In the genomic region with DNA sequence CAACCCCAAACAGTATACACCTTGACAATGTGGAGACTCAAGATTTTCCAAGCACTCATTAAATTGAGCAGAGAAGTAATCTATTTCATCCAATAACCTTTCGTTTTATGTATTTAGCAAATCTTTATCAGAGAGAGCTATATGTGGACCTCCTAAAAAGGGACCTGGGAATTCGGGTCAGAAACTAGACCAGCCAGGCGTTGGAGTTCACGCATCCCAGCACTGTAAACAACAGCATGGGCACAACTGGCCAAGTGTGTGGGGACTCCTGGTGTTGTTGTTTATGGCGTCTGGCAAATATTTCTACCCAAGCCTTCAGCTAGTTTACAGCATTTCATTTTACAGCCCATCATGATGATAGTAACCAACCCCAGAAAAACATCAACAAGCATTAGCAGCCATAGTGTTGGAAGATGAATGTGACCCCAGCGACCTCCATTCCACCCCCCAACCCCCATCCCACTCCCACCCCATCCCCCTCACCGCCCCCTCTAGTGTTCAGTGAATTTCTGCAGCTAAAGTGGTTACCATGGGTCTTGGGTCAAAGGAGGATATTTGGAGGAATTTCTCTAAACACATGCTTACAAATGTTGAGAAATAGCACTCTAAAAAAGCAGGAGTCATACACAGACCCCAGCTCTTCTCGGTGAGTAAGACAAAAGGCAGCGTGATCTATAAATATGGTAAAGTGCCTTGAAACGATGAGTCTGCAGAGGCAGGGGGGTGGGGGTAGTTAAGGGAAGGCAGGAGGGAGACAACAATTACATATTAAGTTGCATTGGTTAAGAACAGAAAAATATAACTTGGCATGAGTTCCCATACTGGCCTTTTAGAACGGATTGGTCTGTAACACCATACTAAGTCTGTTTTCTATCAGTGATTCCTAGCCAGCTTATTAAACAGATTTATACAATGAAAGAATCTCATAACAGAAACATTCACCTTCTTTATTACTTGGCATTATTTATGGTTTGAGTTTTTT, we compare ENCODE assay signal across 12 cellular contexts.
DNase-seq lines count a peak whose midpoint lies in the region; ATAC-seq and TF ChIP-seq lines count a peak whose summit lies in the region.
"Had no signal": no experiment of that assay in that cellular context is flagged by ENCODE, and none has a peak within 500 bp of the region (broad histone marks: within the 10 kb centered on the region; RNA-seq: fewer than 3 reads in every experiment).

No MANE protein-coding gene starts in this region.

- no peak for TF ChIP-seq EP300 in suprapubic skin (IDR thresholded peaks at IDR 0.05)

- H3K36me3 ChIP-seq in body of pancreas (replicated peaks in 1 of 2; ENCODE audit: insufficient read depth in 1 of 2, low read depth in 2 of 2) (no peaks in the 10 kb centered on the region), subcutaneous abdominal adipose tissue (ENCODE audit: control insufficient read depth in 5 of 5, insufficient read depth in 5 of 5, low read length in 5 of 5) (no peaks in the 10 kb centered on the region), suprapubic skin (no peaks in the 10 kb centered on the region)

- intact Hi-C loops in body of pancreas (cut with DNase I): no loop called here
- intact Hi-C loops in cardiac septum (cut with DNase I): no loop called here

- H3K27me3 ChIP-seq in body of pancreas (no peaks in the 10 kb centered on the region), subcutaneous abdominal adipose tissue (ENCODE audit: control insufficient read depth in 5 of 5, insufficient read depth in 4 of 5, low read length in 5 of 5) (no peaks in the 10 kb centered on the region), suprapubic skin (no peaks in the 10 kb centered on the region)

- H3K4me1 ChIP-seq in body of pancreas (no peaks in the 10 kb centered on the region), subcutaneous abdominal adipose tissue (ENCODE audit: control insufficient read depth in 5 of 5, insufficient read depth in 5 of 5, low read length in 5 of 5) (peaks cover 2 to 23% (median 10%) of the 10 kb centered on the region in 5 donors), suprapubic skin (no peaks in the 10 kb centered on the region)

- no peak overlapping the region for H3K9ac ChIP-seq in subcutaneous abdominal adipose tissue (ENCODE audit: low read length in 5 of 5)

- no peak for TF ChIP-seq CTCF in body of pancreas (IDR thresholded peaks at IDR 0.05)
- TF ChIP-seq CTCF in suprapubic skin (IDR thresholded peaks at IDR 0.05): no peak

- H3K4me3 ChIP-seq in body of pancreas (no peak overlapping the region), subcutaneous abdominal adipose tissue (ENCODE audit: low read depth in 1 of 5, low read length in 5 of 5) (no peak overlapping the region), suprapubic skin (no peak overlapping the region)

- no peak overlapping the region for H3K27ac ChIP-seq in body of pancreas
- H3K27ac ChIP-seq in subcutaneous abdominal adipose tissue (ENCODE audit: low read depth, low read length): peak overlapping the region; percentile 77
- no peak overlapping the region for H3K27ac ChIP-seq in suprapubic skin

- TF ChIP-seq POLR2A in body of pancreas (IDR thresholded peaks at IDR 0.05) (no peak), suprapubic skin (IDR thresholded peaks at IDR 0.05) (no peak)

- DNase-seq in HCEC 1CT: peak; percentile 100
- peak in 1 of 4 donors; percentile 49 for DNase-seq in body of pancreas
- peak; percentile 36 for DNase-seq in kidney tubule cell (ENCODE audit: low spot score)
- no peak for DNase-seq in suprapubic skin (ENCODE audit: low spot score in 2 of 2)
- DNase-seq in NCI-H2081 treated with DMSO at 0.1 percent for 48 hours (lab: John Stamatoyannopoulos, UW): no peak
- DNase-seq in cardiac septum (ENCODE audit: low spot score): no peak
- DNase-seq: activated CD4-positive, CD25-positive, alpha-beta regulatory T cell treated with anti-CD3 and anti-CD28 coated beads, Interleukin-2, amount 50 U/mL, for 72 hours; Right ventricle myocardium superior; stimulated activated naive CD4-positive, alpha-beta T cell had no signal

- ATAC-seq in body of pancreas (peak; percentile 59), HG03469 (IDR thresholded peaks at IDR 0.05; ENCODE audit: unreplicated experiment) (no peak)
- ATAC-seq: esophagus mucosa had no signal

- H3K9me3 ChIP-seq in body of pancreas (no peaks in the 10 kb centered on the region), subcutaneous abdominal adipose tissue (ENCODE audit: control insufficient read depth in 5 of 5, low read length in 5 of 5) (no peaks in the 10 kb centered on the region), suprapubic skin (no peaks in the 10 kb centered on the region)

- WGBS in body of pancreas, 2 donors: 82 to 88% methylated on average over 11 of the region's 11 CpGs
- 73% methylated on average over 11 of the region's 11 CpGs for WGBS in suprapubic skin

Comparison
In these comparisons a context has a peak if more than half of its experiments do, and no peak if none do; other contexts are left out.
1. DNase-seq: peak in HCEC 1CT (single experiment) and kidney tubule cell (single experiment); none in suprapubic skin (0 of 2), NCI-H2081 treated with DMSO at 0.1 percent for 48 hours (single experiment) and cardiac septum (single experiment).